23 cellular contexts compared by ENCODE assay signal in the genomic region with DNA sequence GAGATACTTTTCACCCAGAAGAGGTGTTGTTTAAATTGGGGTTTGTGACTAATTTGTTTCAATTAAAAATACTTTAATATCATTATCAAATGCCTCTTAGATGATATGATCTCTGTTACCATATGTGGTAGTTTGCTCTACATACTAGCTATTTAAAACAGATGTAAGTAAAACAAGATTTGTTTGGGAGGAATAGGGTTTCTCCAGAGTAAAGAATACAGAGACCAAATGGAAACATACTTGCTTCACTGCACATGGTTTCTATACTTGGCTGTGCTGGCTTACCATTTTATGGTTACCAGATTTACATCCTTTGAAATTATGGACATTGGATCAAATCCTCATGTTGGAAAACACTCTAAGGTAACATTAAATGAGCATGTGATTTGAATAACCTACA.
"Had no signal": no experiment of that assay in that cellular context is flagged by ENCODE, and none has a peak within 500 bp of the region (broad histone marks: within the 10 kb centered on the region; RNA-seq: fewer than 3 reads in every experiment).

No MANE protein-coding gene starts in this region.

- H3K9me3 ChIP-seq: left lung, lower lobe of right lung, ovary, right atrium auricular region, right lobe of liver, tibial nerve, uterus had no signal

- H3K4me1 ChIP-seq: left lung, lower lobe of right lung, right atrium auricular region, right lobe of liver, tibial nerve, uterus had no signal

- H3K27ac ChIP-seq: left lung, lower lobe of right lung, ovary, right atrium auricular region, right lobe of liver, tibial nerve, uterus had no signal

- H3K36me3 ChIP-seq: left lung, lower lobe of right lung, ovary, right atrium auricular region, right lobe of liver, tibial nerve, uterus had no signal

- H3K4me3 ChIP-seq: left lung, lower lobe of right lung, ovary, right atrium auricular region, right lobe of liver, smooth muscle cell, tibial nerve, uterus had no signal

- ATAC-seq: left colon; left lung; lower lobe of right lung; naive thymus-derived CD8-positive, alpha-beta T cell; right lobe of liver; stimulated activated memory B cell treated with anti-CD40 and anti-IgM and Interleukin-4, amounts not matched to agents 10 μg/mL and 1 μg/mL and 100 μg/mL, for 72 hours; stimulated activated naive CD8-positive, alpha-beta T cell treated with anti-CD3 and anti-CD28 coated beads, Interleukin-15, amount 100 ng/mL, for 72 hours had no signal

- FAIRE-seq: islet of Langerhans had no signal

- DNase-seq: immature natural killer cell; kidney; left colon; left lung; lower lobe of right lung; mammary epithelial cell; naive thymus-derived CD8-positive, alpha-beta T cell; nucleus accumbens; ovary; right lobe of liver; stimulated activated CD4-positive, alpha-beta T cell treated with anti-CD3 and anti-CD28 coated beads, Interleukin-1b, Interleukin-23, amount 100 ng/mL, for 48 hours; stimulated activated CD4-positive, alpha-beta T cell treated with anti-CD3 and anti-CD28 coated beads, Interleukin-2, amount 100 ng/mL, for 48 hours; stimulated activated CD4-positive, alpha-beta T cell treated with anti-CD3 and anti-CD28 coated beads, Interleukin-4, amount 100 ng/mL, for 4 hours; stimulated activated CD8-positive, alpha-beta memory T cell treated with anti-CD3 and anti-CD28 coated beads, Interleukin-4, amount 100 ng/mL, for 48 hours; stimulated activated naive CD4-positive, alpha-beta T cell treated with Interleukin-2 at 50 U/mL for 16 hours; stimulated activated naive CD8-positive, alpha-beta T cell treated with anti-CD3 and anti-CD28 coated beads, Interleukin-15, amount 100 ng/mL, for 72 hours; substantia nigra; uterus had no signal

- H3K27me3 ChIP-seq: left lung, ovary, right atrium auricular region, right lobe of liver, tibial nerve, uterus had no signal

- H3K4me2 ChIP-seq: smooth muscle cell had no signal
